ENCODE assay signal across 1 cellular context in the genomic region with DNA sequence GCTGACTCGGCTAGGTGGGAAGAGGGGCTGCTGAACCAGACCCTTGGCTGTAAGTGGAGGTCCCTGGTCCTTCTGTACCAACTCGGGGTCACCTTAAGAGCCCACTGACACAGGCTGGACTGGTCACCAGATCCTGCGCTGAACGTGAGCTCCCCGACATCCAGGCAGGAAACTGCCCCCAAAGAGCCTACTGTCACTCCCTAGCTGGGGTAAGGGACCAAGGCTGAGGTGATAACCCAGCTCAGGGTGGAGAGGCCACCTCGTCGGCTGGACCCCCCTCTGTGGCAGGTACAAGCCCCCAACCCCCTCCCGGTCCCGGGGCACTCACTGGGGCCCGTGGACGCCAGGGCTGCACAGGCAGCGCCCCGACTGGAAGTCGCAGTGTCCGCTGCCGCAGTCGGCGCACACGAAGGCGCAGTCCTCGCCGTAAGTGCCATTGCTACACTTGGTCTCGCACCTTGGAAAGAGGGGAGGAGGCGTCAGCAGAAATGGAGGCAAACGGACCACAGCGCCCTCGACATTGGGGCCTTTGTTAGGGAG.
TF ChIP-seq lines count a peak whose summit lies in the region.

No MANE protein-coding gene starts in this region.

TF ChIP-seq in HepG2, 621 proteins besides CTCF, POLR2A, EP300 and RAD21:
- TF ChIP-seq ZNF790 (CRISPR knock-in tag; IDR thresholded peaks at IDR 0.05; ENCODE audit: borderline replicate concordance) = no peak
- TF ChIP-seq HNRNPL (IDR thresholded peaks at IDR 0.05; ENCODE audit: low read depth, low read length) = 0 out of 2 replicates have a peak, but pooled peaks have one; percentile 5
